In the genomic region with DNA sequence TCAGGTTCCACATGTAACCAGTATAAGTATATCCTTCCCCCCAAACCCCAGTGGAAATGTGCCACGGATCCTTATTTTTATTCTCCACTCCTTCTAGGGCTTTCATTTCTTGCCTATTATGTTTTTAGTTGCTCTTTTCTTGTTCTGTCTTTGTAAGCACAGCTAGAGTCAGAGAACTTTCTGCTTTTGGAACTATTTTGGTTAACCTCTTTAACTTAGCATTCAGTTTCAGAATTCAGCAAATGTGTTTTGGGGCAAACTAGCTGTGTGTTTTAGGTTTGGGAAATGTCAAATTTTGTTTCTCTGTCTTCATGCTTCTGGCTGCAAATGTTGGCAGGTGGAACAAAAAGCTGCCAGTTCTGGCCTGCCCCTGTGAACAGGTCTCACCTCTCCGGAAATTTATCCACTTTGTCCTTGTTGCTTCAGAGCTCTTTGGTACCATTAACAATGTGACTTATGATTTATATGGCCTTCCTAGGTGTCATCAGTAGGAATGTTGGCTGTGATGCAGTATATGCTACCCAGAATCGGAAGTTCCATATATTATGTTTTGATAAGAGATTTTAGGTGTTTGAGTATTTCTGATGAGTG, we compare ENCODE assay signal across 25 cellular contexts.
DNase-seq lines count a peak whose midpoint lies in the region; ATAC-seq, FAIRE-seq and TF ChIP-seq lines count a peak whose summit lies in the region.
"Had no signal": no experiment of that assay in that cellular context is flagged by ENCODE, and none has a peak within 500 bp of the region (broad histone marks: within the 10 kb centered on the region; RNA-seq: fewer than 3 reads in every experiment).

No MANE protein-coding gene starts in this region.

- H4K20me1 ChIP-seq in keratinocyte (ENCODE audit: control insufficient read depth, extremely low read depth, insufficient read depth, low read length) = no peaks in the 10 kb centered on the region

- FAIRE-seq in keratinocyte (lab: Jason Lieb, UNC) = peak; percentile 20
- FAIRE-seq: astrocyte, kidney had no signal

- H3K4me3 ChIP-seq in GM12865 (ENCODE audit: low read depth, low read length) (peak overlapping the region; percentile 4; the same call in 1 of the 2 replicates), RWPE2 (ENCODE audit: severe bottlenecking) (no peak overlapping the region), keratinocyte (ENCODE audit: control insufficient read depth in 2 of 3, extremely low read depth in 1 of 3, insufficient read depth in 2 of 3, low read depth in 1 of 3, low read length in 3 of 3) (no peak overlapping the region)
- H3K4me3 ChIP-seq: esophagus muscularis mucosa, gastrocnemius medialis, lower lobe of right lung, prostate gland, vagina had no signal

- peaks cover 39% of the 10 kb centered on the region for H3K79me2 ChIP-seq in keratinocyte (ENCODE audit: control insufficient read depth, insufficient read depth, low read length)

- peak overlapping the region; percentile 11 for H3K4me2 ChIP-seq in keratinocyte (ENCODE audit: control insufficient read depth, extremely low read depth, insufficient read depth, low read depth, low read length)

- dilution Hi-C loops in keratinocyte (cut with MboI; ENCODE audit: extremely low pct_ligation_motif_present, low sequenced_read_pairs) = no loop called here

- no peak overlapping the region for H2AFZ ChIP-seq in keratinocyte (ENCODE audit: control insufficient read depth, low read length)

- H3K9ac ChIP-seq in keratinocyte (ENCODE audit: control insufficient read depth, extremely low read depth, insufficient read depth, low read length) = no peak overlapping the region

- H3K27me3 ChIP-seq in RWPE2 (ENCODE audit: insufficient read depth, poor library complexity, severe bottlenecking) (no peaks in the 10 kb centered on the region), keratinocyte (ENCODE audit: control insufficient read depth, extremely low read depth, insufficient read depth, low read length) (no peaks in the 10 kb centered on the region)
- H3K27me3 ChIP-seq: esophagus muscularis mucosa, gastrocnemius medialis, vagina had no signal

- no peaks in the 10 kb centered on the region for H3K9me3 ChIP-seq in RWPE2 (ENCODE audit: severe bottlenecking)
- H3K9me3 ChIP-seq in keratinocyte (ENCODE audit: control insufficient read depth, low read depth, low read length) = no peaks in the 10 kb centered on the region
- H3K9me3 ChIP-seq: esophagus muscularis mucosa, gastrocnemius medialis, lower lobe of right lung, prostate gland, vagina had no signal

- peak; percentile 38 for DNase-seq in GM12865 (ENCODE audit: low read depth)
- no peak for DNase-seq in RWPE2 (ENCODE audit: low spot score)
- no peak for DNase-seq in keratinocyte (ENCODE audit: low read depth, low spot score)
- DNase-seq in stimulated activated naive CD4-positive, alpha-beta T cell treated with Interleukin-2 at 50 U/mL for 16 hours (lab: John Stamatoyannopoulos, UW) = no peak
- no peak for DNase-seq in putamen (ENCODE audit: low spot score)
- DNase-seq: activated naive CD4-positive, alpha-beta T cell treated with anti-CD3 and anti-CD28 coated beads, Interleukin-2, amount 50 U/mL, for 16 hours; activated T-cell treated with anti-CD3 and anti-CD28 coated beads, Interleukin-2, amount 50 U/mL, for 4 hours; CD4-positive, alpha-beta T cell; cerebellar nuclear complex; effector CD8-positive, alpha-beta T cell; gastrocnemius medialis; Kasumi-1; kidney; lower lobe of right lung; NCI-H526 treated with DMSO at 0.1 percent for 48 hours; OCI-M1; SHP77 treated with DMSO at 0.1 percent for 48 hours; SW 1271 had no signal

- H3K4me1 ChIP-seq in RWPE2 (ENCODE audit: insufficient read depth, poor library complexity, severe bottlenecking) = peaks cover 23% of the 10 kb centered on the region
- H3K4me1 ChIP-seq in keratinocyte (ENCODE audit: control insufficient read depth, extremely low read depth, insufficient read depth, low read length) = peaks cover 13% of the 10 kb centered on the region
- H3K4me1 ChIP-seq: lower lobe of right lung, prostate gland had no signal

- H3K27ac ChIP-seq in RWPE2 (ENCODE audit: poor library complexity, severe bottlenecking) (no peak overlapping the region), keratinocyte (ENCODE audit: control insufficient read depth, insufficient read depth, low read length) (no peak overlapping the region)
- H3K27ac ChIP-seq: gastrocnemius medialis, lower lobe of right lung, prostate gland, vagina had no signal

- peaks cover 7% of the 10 kb centered on the region; the same call in 1 of the 2 replicates for H3K36me3 ChIP-seq in RWPE2 (ENCODE audit: low read depth)
- H3K36me3 ChIP-seq in keratinocyte (ENCODE audit: control insufficient read depth in 2 of 2, extremely low read depth in 1 of 2, insufficient read depth in 2 of 2, low read length in 2 of 2) = no peaks in the 10 kb centered on the region
- H3K36me3 ChIP-seq: esophagus muscularis mucosa, gastrocnemius medialis, lower lobe of right lung, prostate gland, vagina had no signal

- no peaks in the 10 kb centered on the region for H3K9me1 ChIP-seq in keratinocyte (ENCODE audit: control insufficient read depth, extremely low read depth, insufficient read depth, low read length)

- TF ChIP-seq CTCF in GM12865 (IDR thresholded peaks at IDR 0.05; ENCODE audit: insufficient read depth, low read depth, low read length, missing control alignments) = no peak
- TF ChIP-seq CTCF in RWPE2 (IDR thresholded peaks at IDR 0.05; ENCODE audit: poor library complexity, severe bottlenecking) = no peak
- TF ChIP-seq CTCF in keratinocyte (optimal IDR thresholded peaks at IDR 0.05 in 1 of 3, IDR thresholded peaks at IDR 0.05 in 1 of 3, conservative IDR thresholded peaks at IDR 0.05 in 1 of 3; ENCODE audit: extremely low read depth in 1 of 3, insufficient read depth in 2 of 3, low read length in 3 of 3) = no peak

- ATAC-seq in GM21723 (IDR thresholded peaks at IDR 0.05; ENCODE audit: unreplicated experiment) (peak; percentile 52), RWPE2 (ENCODE audit: low read depth) (peak; percentile 50; the same call in 2 of the 3 replicates), GM18511 (IDR thresholded peaks at IDR 0.05; ENCODE audit: unreplicated experiment) (no peak)
- ATAC-seq: activated CD4-positive, CD25-positive, alpha-beta regulatory T cell treated with anti-CD3 and anti-CD28 coated beads, Interleukin-2, amount 50 U/mL, for 24 hours; activated T-cell treated with anti-CD3 and anti-CD28 coated beads, Interleukin-2, amount 50 U/mL, for 4 hours; gastrocnemius medialis; lower lobe of right lung had no signal
